9 cellular contexts compared by ENCODE assay signal in genomic region chr5:34789021-34789531, GRCh38. TPM values are rescaled to one million over a fixed set of nuclear protein-coding genes. Genes with fewer than 3 reads are reported as not detected.
DNase-seq lines count a peak whose midpoint lies in the region; ATAC-seq and TF ChIP-seq lines count a peak whose summit lies in the region.
"Had no signal": no experiment of that assay in that cellular context is flagged by ENCODE, and none has a peak within 500 bp of the region (broad histone marks: within the 10 kb centered on the region; RNA-seq: fewer than 3 reads in every experiment).

No MANE protein-coding gene starts in this region.

- no peaks in the 10 kb centered on the region for H3K27me3 ChIP-seq in adrenal gland
- H3K27me3 ChIP-seq in thoracic aorta (replicated peaks; ENCODE audit: insufficient read depth): no peaks in the 10 kb centered on the region

- no peaks in the 10 kb centered on the region for H3K4me1 Mint-ChIP-seq in activated CD8-positive, alpha-beta T cell treated with anti-CD3 and anti-CD28 coated beads, Interleukin-2, amount 10 ng/mL, durations not matched to agents 7 days and 5 days (ENCODE audit: low read depth)
- H3K4me1 Mint-ChIP-seq: activated CD4-positive, alpha-beta T cell treated with anti-CD3 and anti-CD28 coated beads for 36 hours had no signal

- H3K4me1 ChIP-seq in adrenal gland (replicated peaks in 1 of 2) (peaks cover 13 to 22% of the 10 kb centered on the region in 2 donors), thoracic aorta (ENCODE audit: control insufficient read depth in 1 of 2, low read depth in 2 of 2) (peaks cover 7 to 24% of the 10 kb centered on the region in 2 donors)

- H3K27ac Mint-ChIP-seq in activated CD8-positive, alpha-beta T cell treated with anti-CD3 and anti-CD28 coated beads, Interleukin-2, amount 10 ng/mL, durations not matched to agents 7 days and 5 days: no peak overlapping the region
- H3K27ac Mint-ChIP-seq: activated CD4-positive, alpha-beta T cell treated with anti-CD3 and anti-CD28 coated beads for 36 hours; activated naive CD4-positive, alpha-beta T cell treated with anti-CD3 and anti-CD28 coated beads, Interleukin-2, amount 50 U/mL, for 72 hours had no signal

- WGBS in adrenal gland, 4 donors: 28 to 40% (median 36%) methylated on average over 4 to 5 of the region's 5 CpGs

- H3K27ac ChIP-seq in adrenal gland: peak overlapping the region in 3 of 5 donors; percentile 50 to 69 (median 58)
- peak overlapping the region; percentile 45 to 55 for H3K27ac ChIP-seq in thoracic aorta

- peaks cover 2% of the 10 kb centered on the region for H3K27me3 Mint-ChIP-seq in activated CD8-positive, alpha-beta T cell treated with anti-CD3 and anti-CD28 coated beads, Interleukin-2, amount 10 ng/mL, durations not matched to agents 7 days and 5 days (ENCODE audit: low read depth)

- no peak overlapping the region for H3K4me3 Mint-ChIP-seq in activated CD8-positive, alpha-beta T cell treated with anti-CD3 and anti-CD28 coated beads, Interleukin-2, amount 10 ng/mL, durations not matched to agents 7 days and 5 days
- H3K4me3 Mint-ChIP-seq: activated CD4-positive, alpha-beta T cell treated with anti-CD3 and anti-CD28 coated beads for 36 hours had no signal

- no peaks in the 10 kb centered on the region for H3K9me3 Mint-ChIP-seq in activated CD8-positive, alpha-beta T cell treated with anti-CD3 and anti-CD28 coated beads, Interleukin-2, amount 10 ng/mL, durations not matched to agents 7 days and 5 days (ENCODE audit: insufficient read depth)

- H3K4me3 ChIP-seq in adrenal gland: no peak overlapping the region
- H3K4me3 ChIP-seq in thoracic aorta: no peak overlapping the region

- TF ChIP-seq POLR2A in adrenal gland (IDR thresholded peaks at IDR 0.05): no peak

- peak; percentile 72 for ATAC-seq in thoracic aorta (ENCODE audit: insufficient number of reproducible peaks, low FRiP score, low read depth)
- ATAC-seq in activated CD8-positive, alpha-beta T cell treated with anti-CD3 and anti-CD28 coated beads, Interleukin-2, amount 10 ng/mL, durations not matched to agents 7 days and 5 days: no peak
- ATAC-seq: activated CD4-positive, alpha-beta T cell treated with anti-CD3 and anti-CD28 coated beads for 36 hours had no signal

- POLR2A ChIA-PET in activated CD8-positive, alpha-beta T cell treated with anti-CD3 and anti-CD28 coated beads, Interleukin-2, amount 10 ng/mL, durations not matched to agents 7 days and 5 days (lab: Charles Lee): no interaction called here

- CTCF ChIA-PET in activated CD8-positive, alpha-beta T cell treated with anti-CD3 and anti-CD28 coated beads, Interleukin-2, amount 10 ng/mL, durations not matched to agents 7 days and 5 days (lab: Charles Lee): no interaction called here

- TF ChIP-seq CTCF in adrenal gland (IDR thresholded peaks at IDR 0.05): no peak
- no peak for TF ChIP-seq CTCF in thoracic aorta (IDR thresholded peaks at IDR 0.05)

- H3K36me3 Mint-ChIP-seq in activated CD8-positive, alpha-beta T cell treated with anti-CD3 and anti-CD28 coated beads, Interleukin-2, amount 10 ng/mL, durations not matched to agents 7 days and 5 days (ENCODE audit: low read depth): no peaks in the 10 kb centered on the region

- intact Hi-C loops in adrenal gland (cut with DNase I): no loop called here

- H3K9me3 ChIP-seq in adrenal gland (replicated peaks in 1 of 3) (no peaks in the 10 kb centered on the region), thoracic aorta (no peaks in the 10 kb centered on the region)

- H3K36me3 ChIP-seq in adrenal gland (replicated peaks in 1 of 2): no peaks in the 10 kb centered on the region
- no peaks in the 10 kb centered on the region for H3K36me3 ChIP-seq in thoracic aorta

- DNase-seq in HT1080 (ENCODE audit: low read depth): peak; percentile 53
- peak; percentile 57 to 89 (median 83) for DNase-seq in adrenal gland
- DNase-seq in glomerular endothelial cell (ENCODE audit: extremely low read depth, low read depth, low spot score): peak; percentile 56
- DNase-seq in thoracic aorta (ENCODE audit: low spot score): no peak
- DNase-seq in NCI-H128 (lab: John Stamatoyannopoulos, UW; ENCODE audit: unreplicated experiment): no peak
- DNase-seq in SIG-M5 treated with dmso at 0.1 percent for 504 hours (lab: John Stamatoyannopoulos, UW; ENCODE audit: unreplicated experiment): no peak
- no peak for DNase-seq in activated CD8-positive, alpha-beta T cell treated with anti-CD3 and anti-CD28 coated beads, Interleukin-2, amount 10 ng/mL, durations not matched to agents 7 days and 5 days
- DNase-seq: activated CD4-positive, alpha-beta T cell treated with anti-CD3 and anti-CD28 coated beads for 36 hours had no signal

RNA-seq across cellular contexts. Expression of gene TTC23L, which starts 49.9 kb away (rescaled TPM):
- total RNA-seq in HT1080 (2014; rRNA removed; shearing (Covaris generic)): not detected in 2 replicates
- not detected in 2 replicates for polyA plus RNA-seq in HT1080 (2015; cell fraction: cytosol; rRNA removed)
- 0.12 TPM in 1 of 2 replicates, not detected in the other for polyA plus RNA-seq in HT1080 (2015; cell fraction: nucleus; rRNA removed)
- 1 to 10 TPM in 5 of 8 donors, under 1 TPM in 1, not detected in 2; 0.83 to 3.6 (median 2.9) TPM for total RNA-seq in adrenal gland
- 1 to 10 TPM in 2 of 3 donors, under 1 TPM in 1; 0.40 to 4.8 (median 1.0) TPM for polyA plus RNA-seq in adrenal gland
- 0.41 and 0.63 TPM in 2 replicates for total RNA-seq in glomerular endothelial cell
- 1 to 10 TPM in 1 of 2 donors, not detected in 1; 3.7 TPM for total RNA-seq in thoracic aorta
- not detected for total RNA-seq in activated CD8-positive, alpha-beta T cell treated with anti-CD3 and anti-CD28 coated beads, Interleukin-2, amount 10 ng/mL, durations not matched to agents 7 days and 5 days

Comparison
In these comparisons a context has a peak if more than half of its experiments do, and no peak if none do; other contexts are left out.
1. DNase-seq: peak in HT1080 (single experiment), adrenal gland (7 of 7) and glomerular endothelial cell (single experiment); none in thoracic aorta (single experiment), NCI-H128 (single experiment), SIG-M5 treated with dmso at 0.1 percent for 504 hours (single experiment) and activated CD8-positive, alpha-beta T cell treated with anti-CD3 and anti-CD28 coated beads, Interleukin-2, amount 10 ng/mL, durations not matched to agents 7 days and 5 days (single experiment).